ENCODE assay signal across 8 cellular contexts in genomic region chr13:31846182-31846938, GRCh38.
DNase-seq lines count a peak whose midpoint lies in the region; ATAC-seq and TF ChIP-seq lines count a peak whose summit lies in the region.

No MANE protein-coding gene starts in this region.

- DNase-seq in AG09319 (ENCODE audit: extremely low read depth, low read depth) (peak; percentile 48), NCI-H446 (lab: John Stamatoyannopoulos, UW) (peak; percentile 43 to 92), dedifferentiated amniotic fluid mesenchymal stem cell (ENCODE audit: extremely low spot score) (peak; percentile 63), left lobe of liver (ENCODE audit: low spot score) (peak; percentile 91)
- DNase-seq in activated CD4-positive, alpha-beta T cell treated with anti-CD3 and anti-CD28 coated beads for 36 hours, result peak; percentile 81
- DNase-seq in stimulated activated CD4-positive, alpha-beta T cell treated with anti-CD3 and anti-CD28 coated beads, Interleukin-1b, Interleukin-23, amount 100 ng/mL, for 4 hours (ENCODE audit: low read depth in 2 of 2), result peak; percentile 30 to 49

- no peak overlapping the region for H3K27ac Mint-ChIP-seq in activated CD4-positive, alpha-beta T cell treated with anti-CD3 and anti-CD28 coated beads for 36 hours

- CTCF ChIA-PET in activated CD4-positive, alpha-beta T cell treated with anti-CD3 and anti-CD28 coated beads for 36 hours (lab: Charles Lee), result interaction anchor here (0.7 kb wide), 2 partner anchors 10 to 112 kb away, joined by 3 read pairs; no protein-coding TSS in a partner anchor

- H3K4me1 Mint-ChIP-seq in activated CD4-positive, alpha-beta T cell treated with anti-CD3 and anti-CD28 coated beads for 36 hours, result peaks cover 13% of the 10 kb centered on the region

- H3K9me3 Mint-ChIP-seq in activated CD4-positive, alpha-beta T cell treated with anti-CD3 and anti-CD28 coated beads for 36 hours (ENCODE audit: low read depth), result no peaks in the 10 kb centered on the region

- no peaks in the 10 kb centered on the region for H3K36me3 Mint-ChIP-seq in activated CD4-positive, alpha-beta T cell treated with anti-CD3 and anti-CD28 coated beads for 36 hours (ENCODE audit: low read depth)

- intact Hi-C loops in activated CD4-positive, alpha-beta T cell treated with anti-CD3 and anti-CD28 coated beads for 36 hours (cut with DNase I, micrococcal nuclease), result no loop called here

- peak; percentile 99 for ATAC-seq in GM19025 (IDR thresholded peaks at IDR 0.05; ENCODE audit: low read depth, unreplicated experiment)
- ATAC-seq in HG03196 (IDR thresholded peaks at IDR 0.05; ENCODE audit: unreplicated experiment), result peak; percentile 98
- peak; percentile 98 for ATAC-seq in activated CD4-positive, alpha-beta T cell treated with anti-CD3 and anti-CD28 coated beads for 36 hours
- ATAC-seq in left lobe of liver, result peak; percentile 99

- TF ChIP-seq CTCF in AG09319 (IDR thresholded peaks at IDR 0.05; ENCODE audit: low read depth, low read length), result no peak

- peak overlapping the region; percentile 74 for H3K4me3 Mint-ChIP-seq in activated CD4-positive, alpha-beta T cell treated with anti-CD3 and anti-CD28 coated beads for 36 hours

- POLR2A ChIA-PET in activated CD4-positive, alpha-beta T cell treated with anti-CD3 and anti-CD28 coated beads for 36 hours (lab: Charles Lee), result no interaction called here

- H3K27me3 Mint-ChIP-seq in activated CD4-positive, alpha-beta T cell treated with anti-CD3 and anti-CD28 coated beads for 36 hours, result peaks cover 37% of the 10 kb centered on the region

Comparison
In these comparisons a context has a peak if more than half of its experiments do, and no peak if none do; other contexts are left out.
1. Peak in every context shown above with its lines: DNase-seq and ATAC-seq.
2. DNase-seq: peak in every context shown above with its lines; median percentile 91 in left lobe of liver; 81 in activated CD4-positive, alpha-beta T cell treated with anti-CD3 and anti-CD28 coated beads for 36 hours; 68 in NCI-H446; 63 in dedifferentiated amniotic fluid mesenchymal stem cell; 48 in AG09319; 40 in stimulated activated CD4-positive, alpha-beta T cell treated with anti-CD3 and anti-CD28 coated beads, Interleukin-1b, Interleukin-23, amount 100 ng/mL, for 4 hours.